ENCODE assay signal across 11 cellular contexts in the genomic region with DNA sequence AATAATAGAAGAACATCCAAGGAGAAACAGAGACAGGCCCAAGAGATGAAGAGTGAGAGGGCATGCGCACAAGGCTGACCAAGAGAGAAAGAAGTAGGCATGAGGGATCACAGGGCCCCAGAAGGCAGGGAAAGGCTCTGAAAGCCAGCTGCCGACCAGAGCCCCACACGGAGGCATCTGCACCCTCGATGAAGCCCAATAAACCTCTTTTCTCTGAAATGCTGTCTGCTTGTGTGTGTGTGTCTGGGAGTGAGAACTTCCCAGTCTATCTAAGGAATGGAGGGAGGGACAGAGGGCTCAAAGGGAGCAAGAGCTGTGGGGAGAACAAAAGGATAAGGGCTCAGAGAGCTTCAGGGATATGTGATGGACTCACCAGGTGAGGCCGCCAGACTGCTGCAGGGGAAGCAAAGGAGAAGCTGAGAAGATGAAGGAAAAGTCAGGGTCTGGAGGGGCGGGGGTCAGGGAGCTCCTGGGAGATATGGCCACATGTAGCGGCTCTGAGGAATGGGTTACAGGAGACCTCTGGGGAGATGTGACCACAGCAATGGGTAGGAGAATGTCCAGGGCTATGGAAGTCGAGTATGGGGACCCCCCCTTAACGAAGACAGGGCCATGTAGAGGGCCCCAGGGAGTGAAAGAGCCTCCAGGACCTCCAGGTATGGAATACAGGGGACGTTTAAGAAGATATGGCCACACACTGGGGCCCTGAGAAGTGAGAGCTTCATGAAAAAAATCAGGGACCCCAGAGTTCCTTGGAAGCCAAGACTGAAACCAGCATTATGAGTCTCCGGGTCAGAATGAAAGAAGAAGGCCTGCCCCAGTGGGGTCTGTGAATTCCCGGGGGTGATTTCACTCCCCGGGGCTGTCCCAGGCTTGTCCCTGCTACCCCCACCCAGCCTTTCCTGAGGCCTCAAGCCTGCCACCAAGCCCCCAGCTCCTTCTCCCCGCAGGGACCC. TPM values are rescaled to one million over a fixed set of nuclear protein-coding genes. Genes with fewer than 3 reads are reported as not detected.
A peak's percentile ranks its signal among the peaks of the same experiment; 100 is the strongest.
DNase-seq lines count a peak whose midpoint lies in the region; ATAC-seq, FAIRE-seq and TF ChIP-seq lines count a peak whose summit lies in the region.
"Had no signal": no experiment of that assay in that cellular context is flagged by ENCODE, and none has a peak within 500 bp of the region (broad histone marks: within the 10 kb centered on the region; RNA-seq: fewer than 3 reads in every experiment).

No MANE protein-coding gene starts in this region.

- POLR2A ChIA-PET in IMR-90 (lab: Charles Lee; ENCODE audit: unreplicated experiment) = no interaction called here
- POLR2A ChIA-PET in K562 (lab: Yijun Ruan, JAX) = interaction anchor here (0.6 to 2.0 kb wide), 14 partner anchors 9 to 146 kb away, joined by 3 to 10 read pairs (median 4); a partner anchor contains a TSS

- no peaks in the 10 kb centered on the region for H3K9me3 ChIP-seq in IMR-90 (ENCODE audit: control insufficient read depth, insufficient read depth, low read length)
- no peaks in the 10 kb centered on the region for H3K9me3 ChIP-seq in K562 (replicated peaks; ENCODE audit: control insufficient read depth, insufficient read depth, low read depth, low read length)
- no peaks in the 10 kb centered on the region for H3K9me3 ChIP-seq in small intestine (ENCODE audit: control insufficient read depth, low read depth)

- H2AK9ac ChIP-seq in IMR-90 (replicated peaks; ENCODE audit: low read depth, low read length, poor library complexity) = no peak overlapping the region

- H3K4ac ChIP-seq in IMR-90 (ENCODE audit: low read depth, low read length) = no peak overlapping the region

- H3K4me3 Mint-ChIP-seq in activated CD4-positive, alpha-beta T cell treated with anti-CD3 and anti-CD28 coated beads, Interleukin-2, amount 10 ng/mL, durations not matched to agents 24 days and 14 days = peak overlapping the region; percentile 99

- no peak for TF ChIP-seq RAD21 in IMR-90 (IDR thresholded peaks at IDR 0.05; ENCODE audit: low read length)
- peak in 1 of 2 experiments; percentile 22; a peak in 1 of 4 replicates for TF ChIP-seq RAD21 in K562 (CRISPR knock-in tag; conservative IDR thresholded peaks at IDR 0.05 in 1 of 2, IDR thresholded peaks at IDR 0.05 in 1 of 2)

- no peak overlapping the region for H2BK15ac ChIP-seq in IMR-90 (ENCODE audit: low read depth, low read length)

- no peaks in the 10 kb centered on the region for H3K79me1 ChIP-seq in IMR-90 (ENCODE audit: low read depth in 1 of 2, low read length in 2 of 2)

- peaks cover 78% of the 10 kb centered on the region for H3K4me1 Mint-ChIP-seq in activated CD4-positive, alpha-beta T cell treated with anti-CD3 and anti-CD28 coated beads, Interleukin-2, amount 10 ng/mL, durations not matched to agents 24 days and 14 days

- no peaks in the 10 kb centered on the region for H3K79me2 ChIP-seq in K562 (ENCODE audit: control insufficient read depth, insufficient read depth, low read length)

- H3K23ac ChIP-seq in IMR-90 (ENCODE audit: low read depth, low read length) = no peak overlapping the region

- WGBS in IMR-90 (ENCODE audit: extremely low coverage in 2 of 2, insufficient read length in 1 of 2), 2 experiments = 59% methylated on average over 3 of the region's 14 CpGs; no CpG with 5 or more reads in 1 of the 2 experiments
- 29% methylated on average over 14 of the region's 14 CpGs for WGBS in K562 (ENCODE audit: insufficient coverage, low coverage, missing lambda C conversion rate)
- WGBS in small intestine, 3 donors = 72 to 80% (median 77%) methylated on average over 14 of the region's 14 CpGs

- intact Hi-C loops in activated CD4-positive, alpha-beta T cell treated with anti-CD3 and anti-CD28 coated beads, Interleukin-2, amount 10 ng/mL, durations not matched to agents 24 days and 14 days (cut with micrococcal nuclease) = loop anchor here (1.0 to 10.0 kb wide), 4 partner anchors 16 to 760 kb away; a partner anchor contains a TSS
- intact Hi-C loops in IMR-90 (cut with micrococcal nuclease) (no loop called here), K562 (cut with micrococcal nuclease) (no loop called here)

- BruUV-seq in IMR-90 (replicated peaks; lab: Mats Ljungman, UMichigan) (no TSS peak), K562 (replicated peaks; lab: Mats Ljungman, UMichigan) (no TSS peak)

- H3K4me2 ChIP-seq in IMR-90 (ENCODE audit: low read depth, low read length) (no peak overlapping the region), K562 (ENCODE audit: insufficient read depth, low read length) (no peak overlapping the region)

- H2AFZ ChIP-seq in IMR-90 (replicated peaks; ENCODE audit: low read length, poor library complexity) (peak overlapping the region; percentile 21), K562 (ENCODE audit: low read depth, low read length) (no peak overlapping the region)

- no peaks in the 10 kb centered on the region for H3K27me3 Mint-ChIP-seq in activated CD4-positive, alpha-beta T cell treated with anti-CD3 and anti-CD28 coated beads, Interleukin-2, amount 10 ng/mL, durations not matched to agents 24 days and 14 days

- no peak for ATAC-seq in IMR-90 (ENCODE audit: low read depth)
- peak; percentile 56 for ATAC-seq in K562

- CTCF ChIA-PET in IMR-90 (lab: Yijun Ruan, JAX) = interaction anchor here (0.6 to 1.4 kb wide), 2 partner anchors 18 to 20 kb away, joined by 3 read pairs; a partner anchor contains a TSS
- CTCF ChIA-PET in K562 (lab: Yijun Ruan, JAX; ENCODE audit: low intra/inter-chr PET ratio) = interaction anchor here (0.7 kb wide), 1 partner anchor 23 kb away, joined by 3 read pairs; no protein-coding TSS in a partner anchor

- in situ Hi-C loops in IMR-90 (cut with MboI; ENCODE audit: low sequenced_read_pairs) (no loop called here), K562 (cut with MboI) (no loop called here)

- H4K8ac ChIP-seq in IMR-90 (ENCODE audit: low read depth in 2 of 2, low read length in 2 of 2) = no peak overlapping the region

- no peak for TF ChIP-seq POLR2A in IMR-90 (IDR thresholded peaks at IDR 0.05; ENCODE audit: low read depth, low read length)
- TF ChIP-seq POLR2A in K562 (conservative IDR thresholded peaks at IDR 0.05) = no peak

- no peak overlapping the region for H3K14ac ChIP-seq in IMR-90 (replicated peaks; ENCODE audit: low read depth, low read length)

- no peak overlapping the region for H2BK5ac ChIP-seq in IMR-90 (ENCODE audit: low read depth, low read length, poor library complexity, severe bottlenecking)

- TF ChIP-seq EP300 in K562 (IDR thresholded peaks at IDR 0.05; ENCODE audit: low read length) = no peak

- H3K27me3 ChIP-seq in IMR-90 (ENCODE audit: control insufficient read depth, insufficient read depth, low read length) (peaks cover 38% of the 10 kb centered on the region), K562 (ENCODE audit: control insufficient read depth in 2 of 2, insufficient read depth in 2 of 2, low read length in 2 of 2) (no peaks in the 10 kb centered on the region), small intestine (ENCODE audit: control insufficient read depth in 2 of 2, insufficient read depth in 2 of 2, low read length in 2 of 2) (no peaks in the 10 kb centered on the region)

- no peak overlapping the region for H3K4me3 ChIP-seq in IMR-90 (ENCODE audit: insufficient read depth, low read depth, low read length)
- H3K4me3 ChIP-seq in K562 = no peak overlapping the region
- no peak overlapping the region for H3K4me3 ChIP-seq in small intestine (ENCODE audit: low read depth in 1 of 2, low read length in 2 of 2)

- no peak overlapping the region for H4K5ac ChIP-seq in IMR-90 (ENCODE audit: low read depth, low read length)

- no peaks in the 10 kb centered on the region for H3K4me1 ChIP-seq in IMR-90 (ENCODE audit: control insufficient read depth, insufficient read depth, low read length)
- H3K4me1 ChIP-seq in K562 (replicated peaks in 1 of 2; ENCODE audit: control insufficient read depth in 2 of 2, insufficient read depth in 2 of 2, low read length in 2 of 2) = peaks cover 0 to 20% of the 10 kb centered on the region in 2 experiments; a peak in 2 of 5 replicates
- H3K4me1 ChIP-seq in small intestine (ENCODE audit: control insufficient read depth in 2 of 2, insufficient read depth in 1 of 2, low read depth in 1 of 2, low read length in 1 of 2) = no peaks in the 10 kb centered on the region

- no peaks in the 10 kb centered on the region for H3K9me3 Mint-ChIP-seq in activated CD4-positive, alpha-beta T cell treated with anti-CD3 and anti-CD28 coated beads, Interleukin-2, amount 10 ng/mL, durations not matched to agents 24 days and 14 days

- peak overlapping the region; percentile 99 for H3K27ac Mint-ChIP-seq in activated CD4-positive, alpha-beta T cell treated with anti-CD3 and anti-CD28 coated beads, Interleukin-2, amount 10 ng/mL, durations not matched to agents 24 days and 14 days

- no peak for TF ChIP-seq CTCF in IMR-90 (conservative IDR thresholded peaks at IDR 0.05; ENCODE audit: low read depth, low read length)
- TF ChIP-seq CTCF in K562 (IDR thresholded peaks at IDR 0.05 in 2 of 3, conservative IDR thresholded peaks at IDR 0.05 in 1 of 3; ENCODE audit: insufficient read depth in 2 of 3, low read depth in 1 of 3, low read length in 3 of 3) = peak in 2 of 3 experiments; percentile 23 to 39; a peak in 2 of 6 replicates

- H3K18ac ChIP-seq in IMR-90 (ENCODE audit: low read depth, low read length) = no peak overlapping the region

- H4K91ac ChIP-seq in IMR-90 (ENCODE audit: insufficient read depth, low read depth, low read length) = no peak overlapping the region

- H4K20me1 ChIP-seq in IMR-90 (ENCODE audit: insufficient read depth, low read length) = no peaks in the 10 kb centered on the region
- no peaks in the 10 kb centered on the region for H4K20me1 ChIP-seq in K562 (replicated peaks; ENCODE audit: control insufficient read depth, insufficient read depth, low read length)

- no peak overlapping the region for H3K27ac ChIP-seq in IMR-90 (ENCODE audit: insufficient read depth, low read length)
- no peak overlapping the region for H3K27ac ChIP-seq in K562 (ENCODE audit: extremely low read depth, low read depth, low read length)
- peak overlapping the region in 1 of 2 donors; percentile 55 for H3K27ac ChIP-seq in small intestine (ENCODE audit: low read depth in 1 of 2, low read length in 1 of 2)

- DNase-seq in activated CD4-positive, alpha-beta T cell treated with anti-CD3 and anti-CD28 coated beads, Interleukin-2, amount 10 ng/mL, durations not matched to agents 24 days and 14 days = peak; percentile 68
- no peak for DNase-seq in activated CD4-positive, alpha-beta T cell treated with anti-CD3 and anti-CD28 coated beads for 1 hour
- DNase-seq in IMR-90 (no peak), K562 (ENCODE audit: extremely low read depth in 1 of 4, low spot score in 3 of 4) (no peak), NCI-H187 treated with DMSO at 0.1 percent for 48 hours (lab: John Stamatoyannopoulos, UW) (no peak), small intestine (no peak), NCI-H2227 treated with DMSO at 0.1 percent for 48 hours (lab: John Stamatoyannopoulos, UW) (no peak)
- DNase-seq in stimulated activated CD4-positive, alpha-beta T cell treated with anti-CD3 and anti-CD28 coated beads, Interleukin-4, amount 100 ng/mL, for 4 hours = peak; percentile 46 to 58
- DNase-seq: cortex of kidney had no signal

- H3K36me3 ChIP-seq in IMR-90 (ENCODE audit: control insufficient read depth, insufficient read depth, low read length) (no peaks in the 10 kb centered on the region), K562 (ENCODE audit: control insufficient read depth, insufficient read depth, low read length) (no peaks in the 10 kb centered on the region), small intestine (ENCODE audit: control insufficient read depth in 2 of 2, insufficient read depth in 2 of 2, low read length in 2 of 2) (no peaks in the 10 kb centered on the region)

- peaks cover 58% of the 10 kb centered on the region for H3K36me3 Mint-ChIP-seq in activated CD4-positive, alpha-beta T cell treated with anti-CD3 and anti-CD28 coated beads, Interleukin-2, amount 10 ng/mL, durations not matched to agents 24 days and 14 days (ENCODE audit: low read depth)

- no peaks in the 10 kb centered on the region for H3K9me1 ChIP-seq in IMR-90 (ENCODE audit: insufficient read depth, low read length)
- no peaks in the 10 kb centered on the region for H3K9me1 ChIP-seq in K562 (ENCODE audit: control insufficient read depth, insufficient read depth, low read length)

- H2BK120ac ChIP-seq in IMR-90 (ENCODE audit: low read depth, low read length) = no peak overlapping the region

- no peak overlapping the region for H2AK5ac ChIP-seq in IMR-90 (ENCODE audit: low read depth, low read length)

- dilution Hi-C loops in IMR-90 (cut with HindIII; ENCODE audit: low sequenced_read_pairs, unreplicated experiment) = no loop called here

- no peak overlapping the region for H2BK20ac ChIP-seq in IMR-90 (ENCODE audit: low read depth, low read length)

- H3K9ac ChIP-seq in IMR-90 (ENCODE audit: low read depth, low read length) (no peak overlapping the region), K562 (ENCODE audit: insufficient read depth in 1 of 2, low read depth in 2 of 2, low read length in 2 of 2) (no peak overlapping the region)

- FAIRE-seq in K562 (lab: Jason Lieb, UNC) (no peak), small intestine (lab: Jason Lieb, UNC) (no peak)
- FAIRE-seq: RCC 7860 had no signal

- H3K56ac ChIP-seq in IMR-90 (ENCODE audit: extremely low read depth, insufficient read depth, low read length) = no peak overlapping the region

RNA-seq across cellular contexts. Expression of a gene that starts 1.0 kb away (rescaled TPM):
- 294 and 303 TPM in 2 replicates for total RNA-seq in activated CD4-positive, alpha-beta T cell treated with anti-CD3 and anti-CD28 coated beads, Interleukin-2, amount 10 ng/mL, durations not matched to agents 24 days and 14 days
- total RNA-seq in IMR-90 (2012; rRNA removed) = not detected in 2 replicates
- not detected in 2 replicates for polyA plus RNA-seq in IMR-90 (2012; rRNA removed)
- not detected in 2 replicates for polyA plus RNA-seq in IMR-90 (2012; cell fraction: cytosol; rRNA removed)
- polyA plus RNA-seq in IMR-90 (2012; cell fraction: nucleus; rRNA removed; ENCODE audit: low replicate concordance) = 0.03 TPM in 1 of 2 replicates, not detected in the other
- not detected in 2 replicates for total RNA-seq in K562 (2011; cell fraction: chromatin; rRNA removed; ENCODE audit: low replicate concordance)
- total RNA-seq in K562 (2011; cell fraction: nucleolus; rRNA removed) = not detected in 2 replicates
- total RNA-seq in K562 (2011; cell fraction: nucleoplasm; rRNA removed) = not detected in 2 replicates
- total RNA-seq in K562 (2014; rRNA removed) = not detected in 2 replicates
- total RNA-seq in K562 (2014; rRNA removed; fragmentation: Illumina TruSeq; extraction: Trizol) = not detected in 2 replicates
- not detected in 2 replicates for total RNA-seq in K562 (2015; rRNA removed; fragmentation: Illumina TruSeq; extraction: Trizol)
- total RNA-seq in K562 (2021) = 0.36 and 0.40 TPM in 2 replicates
- polyA plus RNA-seq in K562 (2011; rRNA removed) = not detected in 2 replicates
- polyA plus RNA-seq in K562 (2011; cell fraction: cytosol; rRNA removed) = 0.07 TPM in 1 of 2 replicates, not detected in the other
- polyA plus RNA-seq in K562 (2011; cell fraction: nucleus; rRNA removed) = 0.26 TPM in 1 of 2 replicates, not detected in the other
- polyA plus RNA-seq in K562 (2012) = 0.04 and 0.32 TPM in 2 replicates
- not detected in 2 replicates for polyA plus RNA-seq in K562 (2014; fragmentation: Illumina TruSeq; extraction: Trizol)
- polyA plus RNA-seq in K562 (2014; fragmentation: Nextera tagmentation; extraction: Ambion mirVana) = not detected
- polyA plus RNA-seq in K562 (2014; rRNA removed) = 0.08 TPM in 1 of 2 replicates, not detected in the other
- polyA minus RNA-seq in K562 (2011; rRNA and poly(A)+ RNA removed) = not detected in 2 replicates
- not detected in 2 replicates for polyA minus RNA-seq in K562 (2011; cell fraction: cytosol; rRNA and poly(A)+ RNA removed)
- polyA minus RNA-seq in K562 (2011; cell fraction: nucleus; rRNA and poly(A)+ RNA removed) = not detected in 2 replicates
- polyA plus RNA-seq in small intestine = under 1 TPM in 2 of 3 donors, not detected in 1; 0.18 to 0.45 TPM
- polyA plus RNA-seq: neural cell had no signal

RNA-seq across cellular contexts. Expression of a gene that starts 2.3 kb away (rescaled TPM):
- total RNA-seq in activated CD4-positive, alpha-beta T cell treated with anti-CD3 and anti-CD28 coated beads, Interleukin-2, amount 10 ng/mL, durations not matched to agents 24 days and 14 days = 622 and 631 TPM in 2 replicates
- total RNA-seq in IMR-90 (2012; rRNA removed) (not detected in 2 replicates), K562 (2014; rRNA removed) (not detected in 2 replicates), K562 (2014; rRNA removed; fragmentation: Illumina TruSeq; extraction: Trizol) (not detected in 2 replicates), K562 (2015; rRNA removed; fragmentation: Illumina TruSeq; extraction: Trizol) (not detected in 2 replicates), K562 (2021) (0.80 and 0.87 TPM in 2 replicates)
- polyA plus RNA-seq in IMR-90 (2012; rRNA removed) (not detected in 2 replicates), K562 (2011; rRNA removed) (not detected in 2 replicates), K562 (2014; fragmentation: Illumina TruSeq; extraction: Trizol) (not detected in 2 replicates), K562 (2014; fragmentation: Nextera tagmentation; extraction: Ambion mirVana) (not detected), K562 (2014; rRNA removed) (not detected in 2 replicates), small intestine (under 1 TPM in 1 of 3 donors, not detected in 2; 0.24 TPM)
- not detected in 2 replicates for polyA plus RNA-seq in IMR-90 (2012; cell fraction: cytosol; rRNA removed)
- 0.05 TPM in 1 of 2 replicates, not detected in the other for polyA plus RNA-seq in IMR-90 (2012; cell fraction: nucleus; rRNA removed; ENCODE audit: low replicate concordance)
- not detected in 2 replicates for total RNA-seq in K562 (2011; cell fraction: chromatin; rRNA removed; ENCODE audit: low replicate concordance)
- total RNA-seq in K562 (2011; cell fraction: nucleolus; rRNA removed) = not detected in 2 replicates
- total RNA-seq in K562 (2011; cell fraction: nucleoplasm; rRNA removed) = not detected in 2 replicates
- polyA plus RNA-seq in K562 (2011; cell fraction: cytosol; rRNA removed) = not detected in 2 replicates
- polyA plus RNA-seq in K562 (2011; cell fraction: nucleus; rRNA removed) = 0.07 and 0.11 TPM in 2 replicates
- polyA plus RNA-seq in K562 (2012) = 0.17 TPM in 1 of 2 replicates, not detected in the other
- not detected in 2 replicates for polyA minus RNA-seq in K562 (2011; rRNA and poly(A)+ RNA removed)
- not detected in 2 replicates for polyA minus RNA-seq in K562 (2011; cell fraction: cytosol; rRNA and poly(A)+ RNA removed)
- not detected in 2 replicates for polyA minus RNA-seq in K562 (2011; cell fraction: nucleus; rRNA and poly(A)+ RNA removed)
- polyA plus RNA-seq: neural cell had no signal

RNA-seq across cellular contexts. Expression of a gene that starts 7.8 kb away (rescaled TPM):
- total RNA-seq in activated CD4-positive, alpha-beta T cell treated with anti-CD3 and anti-CD28 coated beads, Interleukin-2, amount 10 ng/mL, durations not matched to agents 24 days and 14 days = 134 and 136 TPM in 2 replicates
- total RNA-seq in IMR-90 (2012; rRNA removed) (not detected in 2 replicates), K562 (2014; rRNA removed) (not detected in 2 replicates), K562 (2014; rRNA removed; fragmentation: Illumina TruSeq; extraction: Trizol) (not detected in 2 replicates), K562 (2015; rRNA removed; fragmentation: Illumina TruSeq; extraction: Trizol) (0.30 TPM in 1 of 2 replicates, not detected in the other), K562 (2021) (0.51 and 1.0 TPM in 2 replicates)
- polyA plus RNA-seq in IMR-90 (2012; rRNA removed) (not detected in 2 replicates), K562 (2011; rRNA removed) (0.11 TPM in 1 of 2 replicates, not detected in the other), K562 (2014; fragmentation: Illumina TruSeq; extraction: Trizol) (not detected in 2 replicates), K562 (2014; fragmentation: Nextera tagmentation; extraction: Ambion mirVana) (not detected), K562 (2014; rRNA removed) (0.07 and 0.27 TPM in 2 replicates), small intestine (1 to 10 TPM; 4.0 to 9.5 (median 6.5) TPM)
- polyA plus RNA-seq in IMR-90 (2012; cell fraction: cytosol; rRNA removed) = 0.16 TPM in 1 of 2 replicates, not detected in the other
- not detected in 2 replicates for polyA plus RNA-seq in IMR-90 (2012; cell fraction: nucleus; rRNA removed; ENCODE audit: low replicate concordance)
- total RNA-seq in K562 (2011; cell fraction: chromatin; rRNA removed; ENCODE audit: low replicate concordance) = not detected in 2 replicates
- not detected in 2 replicates for total RNA-seq in K562 (2011; cell fraction: nucleolus; rRNA removed)
- total RNA-seq in K562 (2011; cell fraction: nucleoplasm; rRNA removed) = not detected in 2 replicates
- polyA plus RNA-seq in K562 (2011; cell fraction: cytosol; rRNA removed) = 0.18 TPM in 1 of 2 replicates, not detected in the other
- not detected in 2 replicates for polyA plus RNA-seq in K562 (2011; cell fraction: nucleus; rRNA removed)
- 0.94 and 1.5 TPM in 2 replicates for polyA plus RNA-seq in K562 (2012)
- polyA minus RNA-seq in K562 (2011; rRNA and poly(A)+ RNA removed) = not detected in 2 replicates
- not detected in 2 replicates for polyA minus RNA-seq in K562 (2011; cell fraction: cytosol; rRNA and poly(A)+ RNA removed)
- polyA minus RNA-seq in K562 (2011; cell fraction: nucleus; rRNA and poly(A)+ RNA removed) = 0.56 TPM in 1 of 2 replicates, not detected in the other
- polyA plus RNA-seq: neural cell had no signal

RNA-seq across cellular contexts. Expression of a gene that starts 11.7 kb away (rescaled TPM):
- 42.6 and 46.4 TPM in 2 replicates for total RNA-seq in activated CD4-positive, alpha-beta T cell treated with anti-CD3 and anti-CD28 coated beads, Interleukin-2, amount 10 ng/mL, durations not matched to agents 24 days and 14 days
- total RNA-seq in IMR-90 (2012; rRNA removed) (not detected in 2 replicates), K562 (2014; rRNA removed) (0.49 and 0.82 TPM in 2 replicates), K562 (2014; rRNA removed; fragmentation: Illumina TruSeq; extraction: Trizol) (0.99 and 1.3 TPM in 2 replicates), K562 (2015; rRNA removed; fragmentation: Illumina TruSeq; extraction: Trizol) (7.6 and 7.8 TPM in 2 replicates), K562 (2021) (1.7 and 1.9 TPM in 2 replicates)
- polyA plus RNA-seq in IMR-90 (2012; rRNA removed) (not detected in 2 replicates), K562 (2011; rRNA removed) (1.3 and 2.5 TPM in 2 replicates), K562 (2014; fragmentation: Illumina TruSeq; extraction: Trizol) (1.7 and 2.4 TPM in 2 replicates), K562 (2014; fragmentation: Nextera tagmentation; extraction: Ambion mirVana) (1 to 10 TPM; 1.8 to 2.0 TPM), K562 (2014; rRNA removed) (1.3 and 1.5 TPM in 2 replicates), small intestine (10 to 100 TPM in 1 of 3 donors, 1 to 10 TPM in 2; 3.1 to 37.0 (median 8.3) TPM)
- not detected in 2 replicates for polyA plus RNA-seq in IMR-90 (2012; cell fraction: cytosol; rRNA removed)
- polyA plus RNA-seq in IMR-90 (2012; cell fraction: nucleus; rRNA removed; ENCODE audit: low replicate concordance) = not detected in 2 replicates
- total RNA-seq in K562 (2011; cell fraction: chromatin; rRNA removed; ENCODE audit: low replicate concordance) = 0.90 and 0.92 TPM in 2 replicates
- 0.79 and 0.83 TPM in 2 replicates for total RNA-seq in K562 (2011; cell fraction: nucleolus; rRNA removed)
- 0.59 and 1.4 TPM in 2 replicates for total RNA-seq in K562 (2011; cell fraction: nucleoplasm; rRNA removed)
- polyA plus RNA-seq in K562 (2011; cell fraction: cytosol; rRNA removed) = 2.3 and 3.4 TPM in 2 replicates
- 2.6 and 3.1 TPM in 2 replicates for polyA plus RNA-seq in K562 (2011; cell fraction: nucleus; rRNA removed)
- polyA plus RNA-seq in K562 (2012) = 4.1 and 10.4 TPM in 2 replicates
- 1.8 and 1.9 TPM in 2 replicates for polyA minus RNA-seq in K562 (2011; rRNA and poly(A)+ RNA removed)
- 4.3 TPM in 1 of 2 replicates, not detected in the other for polyA minus RNA-seq in K562 (2011; cell fraction: cytosol; rRNA and poly(A)+ RNA removed)
- 0.67 and 0.89 TPM in 2 replicates for polyA minus RNA-seq in K562 (2011; cell fraction: nucleus; rRNA and poly(A)+ RNA removed)
- polyA plus RNA-seq: neural cell had no signal

RNA-seq across cellular contexts. Expression of a gene that starts 18.4 kb away (rescaled TPM):
- 12.2 and 14.5 TPM in 2 replicates for total RNA-seq in activated CD4-positive, alpha-beta T cell treated with anti-CD3 and anti-CD28 coated beads, Interleukin-2, amount 10 ng/mL, durations not matched to agents 24 days and 14 days
- total RNA-seq in IMR-90 (2012; rRNA removed) (not detected in 2 replicates), K562 (2014; rRNA removed) (not detected in 2 replicates), K562 (2014; rRNA removed; fragmentation: Illumina TruSeq; extraction: Trizol) (0.22 TPM in 2 replicates), K562 (2015; rRNA removed; fragmentation: Illumina TruSeq; extraction: Trizol) (0.29 and 0.94 TPM in 2 replicates), K562 (2021) (0.67 and 0.86 TPM in 2 replicates)
- polyA plus RNA-seq in IMR-90 (2012; rRNA removed) (not detected in 2 replicates), K562 (2011; rRNA removed) (0.84 and 1.3 TPM in 2 replicates), K562 (2014; fragmentation: Illumina TruSeq; extraction: Trizol) (0.40 and 0.93 TPM in 2 replicates), K562 (2014; fragmentation: Nextera tagmentation; extraction: Ambion mirVana) (1 to 10 TPM; 1.3 to 1.9 TPM), K562 (2014; rRNA removed) (0.84 and 0.88 TPM in 2 replicates), small intestine (under 1 TPM in 1 of 3 donors, not detected in 2; 0.33 TPM)
- polyA plus RNA-seq in IMR-90 (2012; cell fraction: cytosol; rRNA removed) = not detected in 2 replicates
- polyA plus RNA-seq in IMR-90 (2012; cell fraction: nucleus; rRNA removed; ENCODE audit: low replicate concordance) = not detected in 2 replicates
- total RNA-seq in K562 (2011; cell fraction: chromatin; rRNA removed; ENCODE audit: low replicate concordance) = 1.3 TPM in 1 of 2 replicates, not detected in the other
- 1.4 and 3.8 TPM in 2 replicates for total RNA-seq in K562 (2011; cell fraction: nucleolus; rRNA removed)
- total RNA-seq in K562 (2011; cell fraction: nucleoplasm; rRNA removed) = 0.95 and 3.0 TPM in 2 replicates
- polyA plus RNA-seq in K562 (2011; cell fraction: cytosol; rRNA removed) = 1.1 and 3.3 TPM in 2 replicates
- polyA plus RNA-seq in K562 (2011; cell fraction: nucleus; rRNA removed) = 0.21 and 1.7 TPM in 2 replicates
- 1.5 TPM in 2 replicates for polyA plus RNA-seq in K562 (2012)
- 1.1 and 2.1 TPM in 2 replicates for polyA minus RNA-seq in K562 (2011; rRNA and poly(A)+ RNA removed)
- polyA minus RNA-seq in K562 (2011; cell fraction: cytosol; rRNA and poly(A)+ RNA removed) = not detected in 2 replicates
- not detected in 2 replicates for polyA minus RNA-seq in K562 (2011; cell fraction: nucleus; rRNA and poly(A)+ RNA removed)
- polyA plus RNA-seq: neural cell had no signal

Comparison
In these comparisons a context has a peak if more than half of its experiments do, and no peak if none do; other contexts are left out.
1. DNase-seq: peak in activated CD4-positive, alpha-beta T cell treated with anti-CD3 and anti-CD28 coated beads, Interleukin-2, amount 10 ng/mL, durations not matched to agents 24 days and 14 days (single experiment) and stimulated activated CD4-positive, alpha-beta T cell treated with anti-CD3 and anti-CD28 coated beads, Interleukin-4, amount 100 ng/mL, for 4 hours (2 of 2); none in activated CD4-positive, alpha-beta T cell treated with anti-CD3 and anti-CD28 coated beads for 1 hour (single experiment), IMR-90 (single experiment), K562 (0 of 4), NCI-H187 treated with DMSO at 0.1 percent for 48 hours (single experiment), small intestine (single experiment) and NCI-H2227 treated with DMSO at 0.1 percent for 48 hours (single experiment).
2. RNA of a gene that starts 1.0 kb away (total RNA-seq): 294 to 303 TPM in activated CD4-positive, alpha-beta T cell treated with anti-CD3 and anti-CD28 coated beads, Interleukin-2, amount 10 ng/mL, durations not matched to agents 24 days and 14 days; 0.36 to 0.40 TPM in K562 and not detected in IMR-90; every median in the first group is over 100 times any median in the second.
3. RNA of a gene that starts 2.3 kb away (total RNA-seq): 622 to 631 TPM in activated CD4-positive, alpha-beta T cell treated with anti-CD3 and anti-CD28 coated beads, Interleukin-2, amount 10 ng/mL, durations not matched to agents 24 days and 14 days; not detected in IMR-90 and 0.80 to 0.87 TPM in K562; every median in the first group is over 100 times any median in the second.
4. RNA of a gene that starts 7.8 kb away (total RNA-seq): 134 to 136 TPM in activated CD4-positive, alpha-beta T cell treated with anti-CD3 and anti-CD28 coated beads, Interleukin-2, amount 10 ng/mL, durations not matched to agents 24 days and 14 days; 0.30 to 1.0 TPM in K562 and not detected in IMR-90; every median in the first group is over 10 times any median in the second.